ENCODE assay signal across 1 cellular context in the genomic region with DNA sequence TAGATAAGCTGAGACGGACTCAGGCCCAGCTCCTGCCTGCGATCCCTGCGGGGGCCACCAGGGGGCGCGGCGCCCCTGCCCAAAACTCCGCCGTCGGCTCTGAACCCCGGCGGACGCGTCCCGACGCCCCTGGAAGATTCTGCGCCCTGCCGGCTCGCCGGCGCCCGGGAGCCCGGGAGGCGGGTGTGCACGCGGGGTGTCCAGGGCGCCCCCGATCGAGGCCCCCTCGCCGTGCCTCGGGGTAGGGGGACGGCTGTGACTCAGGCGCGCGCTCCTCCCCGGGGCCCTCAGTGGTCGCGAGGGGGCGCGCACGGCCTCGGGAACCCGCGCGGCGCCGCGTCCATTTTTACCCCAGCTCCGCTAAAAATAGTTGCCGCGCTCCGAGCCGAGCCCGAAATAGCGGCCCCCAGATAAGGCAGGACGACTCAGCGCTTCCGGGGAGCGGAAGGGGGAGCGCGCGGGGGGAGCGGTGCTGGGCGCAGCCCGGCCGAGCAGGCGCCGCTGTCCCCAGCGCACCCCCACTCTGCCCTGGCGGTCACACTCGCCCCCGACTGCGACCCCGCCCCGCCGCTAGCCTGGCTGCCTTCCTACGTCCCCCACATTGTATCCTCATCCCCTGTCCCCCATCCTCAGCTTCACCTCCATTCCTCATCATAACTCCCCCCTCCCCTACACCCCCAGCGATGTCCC.
TF ChIP-seq lines count a peak whose summit lies in the region.

No MANE protein-coding gene starts in this region.

TF ChIP-seq in H1, 55 proteins besides CTCF, POLR2A, EP300 and RAD21:
- peak; percentile 27; the same call in 1 of the 2 replicates for TF ChIP-seq JUND (IDR thresholded peaks at IDR 0.05; ENCODE audit: low read length)
- no peak for TF ChIP-seq SIN3A (conservative IDR thresholded peaks at IDR 0.05 in 1 of 2, IDR thresholded peaks at IDR 0.05 in 1 of 2; ENCODE audit: low read depth in 1 of 2, low read length in 2 of 2)
- TF ChIP-seq ASH2L (IDR thresholded peaks at IDR 0.05; ENCODE audit: low read length), result peak; percentile 90
- no peak for TF ChIP-seq FOSL1 (IDR thresholded peaks at IDR 0.05; ENCODE audit: insufficient read depth, low read depth, low read length)
- no peak for TF ChIP-seq CTBP2 (IDR thresholded peaks at IDR 0.05; ENCODE audit: borderline replicate concordance, insufficient read depth, insufficient read length, low read length)
- TF ChIP-seq, protein P1, sequence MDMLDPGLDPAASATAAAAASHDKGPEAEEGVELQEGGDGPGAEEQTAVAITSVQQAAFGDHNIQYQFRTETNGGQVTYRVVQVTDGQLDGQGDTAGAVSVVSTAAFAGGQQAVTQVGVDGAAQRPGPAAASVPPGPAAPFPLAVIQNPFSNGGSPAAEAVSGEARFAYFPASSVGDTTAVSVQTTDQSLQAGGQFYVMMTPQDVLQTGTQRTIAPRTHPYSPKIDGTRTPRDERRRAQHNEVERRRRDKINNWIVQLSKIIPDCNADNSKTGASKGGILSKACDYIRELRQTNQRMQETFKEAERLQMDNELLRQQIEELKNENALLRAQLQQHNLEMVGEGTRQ (IDR thresholded peaks at IDR 0.05; ENCODE audit: low read length), result no peak
- no peak for TF ChIP-seq GABPA (IDR thresholded peaks at IDR 0.05; ENCODE audit: borderline replicate concordance, insufficient read depth, low read length)
- TF ChIP-seq PHF8 (conservative IDR thresholded peaks at IDR 0.05; ENCODE audit: low read depth, low read length), result peak; percentile 45
- TF ChIP-seq SIRT6 (IDR thresholded peaks at IDR 0.05; ENCODE audit: low read length), result no peak
- TF ChIP-seq TAF1 (IDR thresholded peaks at IDR 0.05; ENCODE audit: low read depth, low read length), result peak; percentile 36; the same call in 1 of the 2 replicates
- 0 out of 2 replicates have a peak, but pooled peaks have one; percentile 18 for TF ChIP-seq KDM1A (IDR thresholded peaks at IDR 0.05; ENCODE audit: borderline replicate concordance, low read length)
- TF ChIP-seq CBX8 (IDR thresholded peaks at IDR 0.05; ENCODE audit: borderline replicate concordance, low read depth, low read length), result no peak
- peak; percentile 75 for TF ChIP-seq YY1 (IDR thresholded peaks at IDR 0.05; ENCODE audit: low read depth, low read length)
- TF ChIP-seq, protein P2, sequence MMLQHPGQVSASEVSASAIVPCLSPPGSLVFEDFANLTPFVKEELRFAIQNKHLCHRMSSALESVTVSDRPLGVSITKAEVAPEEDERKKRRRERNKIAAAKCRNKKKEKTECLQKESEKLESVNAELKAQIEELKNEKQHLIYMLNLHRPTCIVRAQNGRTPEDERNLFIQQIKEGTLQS (IDR thresholded peaks at IDR 0.05; ENCODE audit: insufficient read depth, low read depth, low read length), result no peak
- peak; percentile 49 for TF ChIP-seq SRF (IDR thresholded peaks at IDR 0.05; ENCODE audit: low read depth, low read length)
- TF ChIP-seq, protein P3, sequence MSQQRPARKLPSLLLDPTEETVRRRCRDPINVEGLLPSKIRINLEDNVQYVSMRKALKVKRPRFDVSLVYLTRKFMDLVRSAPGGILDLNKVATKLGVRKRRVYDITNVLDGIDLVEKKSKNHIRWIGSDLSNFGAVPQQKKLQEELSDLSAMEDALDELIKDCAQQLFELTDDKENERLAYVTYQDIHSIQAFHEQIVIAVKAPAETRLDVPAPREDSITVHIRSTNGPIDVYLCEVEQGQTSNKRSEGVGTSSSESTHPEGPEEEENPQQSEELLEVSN (IDR thresholded peaks at IDR 0.05), result no peak
- TF ChIP-seq KDM4A (IDR thresholded peaks at IDR 0.05; ENCODE audit: low read depth, low read length, severe bottlenecking), result peak; percentile 87
- peak; percentile 74; the same call in 1 of the 2 replicates for TF ChIP-seq RBBP5 (IDR thresholded peaks at IDR 0.05; ENCODE audit: borderline replicate concordance, low read depth, low read length)
- TF ChIP-seq GTF2F1 (IDR thresholded peaks at IDR 0.05; ENCODE audit: borderline replicate concordance, low read depth, low read length), result no peak
- no peak for TF ChIP-seq BRCA1 (IDR thresholded peaks at IDR 0.05; ENCODE audit: low read depth, low read length)
- TF ChIP-seq RXRA (IDR thresholded peaks at IDR 0.05; ENCODE audit: insufficient read depth, low read depth, low read length), result no peak
- TF ChIP-seq HDAC2 (IDR thresholded peaks at IDR 0.05; ENCODE audit: borderline replicate concordance in 1 of 2, low read depth in 2 of 2, low read length in 2 of 2), result no peak
